In the genomic region with DNA sequence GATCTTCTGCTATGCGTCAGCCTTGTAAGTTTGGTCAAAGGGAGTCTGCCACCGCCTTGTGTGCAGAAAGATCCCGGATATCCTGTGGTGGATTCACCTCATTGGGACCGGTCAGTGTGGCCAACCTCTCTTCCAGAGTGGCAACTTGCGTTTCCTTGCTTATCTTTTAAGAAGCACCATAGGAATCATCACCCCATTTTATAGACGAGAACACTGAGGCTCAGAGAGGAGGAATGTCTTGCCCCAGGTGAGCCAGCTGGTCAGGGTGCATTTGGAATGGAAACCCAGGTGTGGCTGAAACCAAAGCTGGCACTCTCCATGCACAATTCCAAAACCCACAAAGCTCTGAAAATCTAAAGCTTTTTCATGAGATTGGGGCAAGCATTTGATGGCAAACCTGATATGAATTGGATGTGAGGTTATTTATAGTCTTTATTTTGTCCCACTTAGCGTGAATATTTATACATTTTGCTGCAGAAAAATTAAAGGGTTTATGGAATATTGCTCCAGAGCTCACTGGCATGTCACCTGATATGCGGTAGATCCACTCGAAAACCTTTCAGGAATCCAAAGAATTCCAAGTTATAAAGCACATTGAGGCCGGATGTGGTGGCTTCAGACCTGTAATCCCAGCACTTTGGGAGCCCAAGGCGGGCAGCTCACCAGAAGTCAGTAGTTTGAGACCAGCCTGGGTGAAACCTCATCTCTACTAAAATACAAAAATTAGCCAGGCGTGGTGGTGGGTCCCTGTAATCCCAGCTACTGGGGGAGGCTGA, we compare ENCODE assay signal across 1 cellular context.
TF ChIP-seq lines count a peak whose summit lies in the region.

No MANE protein-coding gene starts in this region.

TF ChIP-seq in SK-N-SH, 30 proteins besides CTCF, POLR2A, EP300 and RAD21:
- no peak for TF ChIP-seq SMC3 (IDR thresholded peaks at IDR 0.05; ENCODE audit: low read depth, low read length)
- TF ChIP-seq RXRA (IDR thresholded peaks at IDR 0.05; ENCODE audit: borderline replicate concordance, low read depth), result no peak
- TF ChIP-seq RFX5 (IDR thresholded peaks at IDR 0.05; ENCODE audit: low read length), result no peak
- TF ChIP-seq, protein P1, sequence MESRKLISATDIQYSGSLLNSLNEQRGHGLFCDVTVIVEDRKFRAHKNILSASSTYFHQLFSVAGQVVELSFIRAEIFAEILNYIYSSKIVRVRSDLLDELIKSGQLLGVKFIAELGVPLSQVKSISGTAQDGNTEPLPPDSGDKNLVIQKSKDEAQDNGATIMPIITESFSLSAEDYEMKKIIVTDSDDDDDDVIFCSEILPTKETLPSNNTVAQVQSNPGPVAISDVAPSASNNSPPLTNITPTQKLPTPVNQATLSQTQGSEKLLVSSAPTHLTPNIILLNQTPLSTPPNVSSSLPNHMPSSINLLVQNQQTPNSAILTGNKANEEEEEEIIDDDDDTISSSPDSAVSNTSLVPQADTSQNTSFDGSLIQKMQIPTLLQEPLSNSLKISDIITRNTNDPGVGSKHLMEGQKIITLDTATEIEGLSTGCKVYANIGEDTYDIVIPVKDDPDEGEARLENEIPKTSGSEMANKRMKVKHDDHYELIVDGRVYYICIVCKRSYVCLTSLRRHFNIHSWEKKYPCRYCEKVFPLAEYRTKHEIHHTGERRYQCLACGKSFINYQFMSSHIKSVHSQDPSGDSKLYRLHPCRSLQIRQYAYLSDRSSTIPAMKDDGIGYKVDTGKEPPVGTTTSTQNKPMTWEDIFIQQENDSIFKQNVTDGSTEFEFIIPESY (IDR thresholded peaks at IDR 0.05; ENCODE audit: borderline replicate concordance, low read depth), result no peak
- TF ChIP-seq, protein P2, sequence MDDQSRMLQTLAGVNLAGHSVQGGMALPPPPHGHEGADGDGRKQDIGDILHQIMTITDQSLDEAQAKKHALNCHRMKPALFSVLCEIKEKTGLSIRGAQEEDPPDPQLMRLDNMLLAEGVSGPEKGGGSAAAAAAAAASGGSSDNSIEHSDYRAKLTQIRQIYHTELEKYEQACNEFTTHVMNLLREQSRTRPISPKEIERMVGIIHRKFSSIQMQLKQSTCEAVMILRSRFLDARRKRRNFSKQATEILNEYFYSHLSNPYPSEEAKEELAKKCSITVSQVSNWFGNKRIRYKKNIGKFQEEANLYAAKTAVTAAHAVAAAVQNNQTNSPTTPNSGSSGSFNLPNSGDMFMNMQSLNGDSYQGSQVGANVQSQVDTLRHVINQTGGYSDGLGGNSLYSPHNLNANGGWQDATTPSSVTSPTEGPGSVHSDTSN (IDR thresholded peaks at IDR 0.05), result no peak
- TF ChIP-seq GATA2 (CRISPR knock-in tag; IDR thresholded peaks at IDR 0.05), result no peak
- TF ChIP-seq TEAD4 (IDR thresholded peaks at IDR 0.05; ENCODE audit: borderline replicate concordance, insufficient read depth), result no peak
- no peak for TF ChIP-seq FOSL2 (IDR thresholded peaks at IDR 0.05; ENCODE audit: borderline replicate concordance, low read depth)
- no peak for TF ChIP-seq GABPA (IDR thresholded peaks at IDR 0.05; ENCODE audit: low read depth)
- no peak for TF ChIP-seq YY1 (IDR thresholded peaks at IDR 0.05; ENCODE audit: low read depth)
- no peak for TF ChIP-seq RCOR1 (IDR thresholded peaks at IDR 0.05; ENCODE audit: low read length)
- no peak for TF ChIP-seq FOXJ3 (CRISPR knock-in tag; IDR thresholded peaks at IDR 0.05)
- TF ChIP-seq EZH2phosphoT487 (IDR thresholded peaks at IDR 0.05; ENCODE audit: borderline replicate concordance, low read depth), result no peak
- no peak for TF ChIP-seq MXI1 (IDR thresholded peaks at IDR 0.05; ENCODE audit: low read depth, low read length)
- no peak for TF ChIP-seq ELF1 (IDR thresholded peaks at IDR 0.05)
- TF ChIP-seq, protein P3, sequence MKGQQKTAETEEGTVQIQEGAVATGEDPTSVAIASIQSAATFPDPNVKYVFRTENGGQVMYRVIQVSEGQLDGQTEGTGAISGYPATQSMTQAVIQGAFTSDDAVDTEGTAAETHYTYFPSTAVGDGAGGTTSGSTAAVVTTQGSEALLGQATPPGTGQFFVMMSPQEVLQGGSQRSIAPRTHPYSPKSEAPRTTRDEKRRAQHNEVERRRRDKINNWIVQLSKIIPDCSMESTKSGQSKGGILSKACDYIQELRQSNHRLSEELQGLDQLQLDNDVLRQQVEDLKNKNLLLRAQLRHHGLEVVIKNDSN (IDR thresholded peaks at IDR 0.05; ENCODE audit: borderline replicate concordance, low read depth), result no peak
- no peak for TF ChIP-seq POLR2AphosphoS5 (IDR thresholded peaks at IDR 0.05; ENCODE audit: low read depth, low read length)
- TF ChIP-seq CHD2 (IDR thresholded peaks at IDR 0.05; ENCODE audit: low read length, partially characterized antibody), result no peak
